ENCODE assay signal across 1 cellular context in genomic region chr18:22933206-22933957, GRCh38.
TF ChIP-seq lines count a peak whose summit lies in the region.

Gene RBBP8, plus strand, starts transcription at chr18:22933328. Its CDS starts 3,524 bp downstream, at chr18:22936852.

TF ChIP-seq in HepG2, 621 proteins besides CTCF, POLR2A, EP300 and RAD21 (continued from another document and continues in another):
- TF ChIP-seq, protein P1, sequence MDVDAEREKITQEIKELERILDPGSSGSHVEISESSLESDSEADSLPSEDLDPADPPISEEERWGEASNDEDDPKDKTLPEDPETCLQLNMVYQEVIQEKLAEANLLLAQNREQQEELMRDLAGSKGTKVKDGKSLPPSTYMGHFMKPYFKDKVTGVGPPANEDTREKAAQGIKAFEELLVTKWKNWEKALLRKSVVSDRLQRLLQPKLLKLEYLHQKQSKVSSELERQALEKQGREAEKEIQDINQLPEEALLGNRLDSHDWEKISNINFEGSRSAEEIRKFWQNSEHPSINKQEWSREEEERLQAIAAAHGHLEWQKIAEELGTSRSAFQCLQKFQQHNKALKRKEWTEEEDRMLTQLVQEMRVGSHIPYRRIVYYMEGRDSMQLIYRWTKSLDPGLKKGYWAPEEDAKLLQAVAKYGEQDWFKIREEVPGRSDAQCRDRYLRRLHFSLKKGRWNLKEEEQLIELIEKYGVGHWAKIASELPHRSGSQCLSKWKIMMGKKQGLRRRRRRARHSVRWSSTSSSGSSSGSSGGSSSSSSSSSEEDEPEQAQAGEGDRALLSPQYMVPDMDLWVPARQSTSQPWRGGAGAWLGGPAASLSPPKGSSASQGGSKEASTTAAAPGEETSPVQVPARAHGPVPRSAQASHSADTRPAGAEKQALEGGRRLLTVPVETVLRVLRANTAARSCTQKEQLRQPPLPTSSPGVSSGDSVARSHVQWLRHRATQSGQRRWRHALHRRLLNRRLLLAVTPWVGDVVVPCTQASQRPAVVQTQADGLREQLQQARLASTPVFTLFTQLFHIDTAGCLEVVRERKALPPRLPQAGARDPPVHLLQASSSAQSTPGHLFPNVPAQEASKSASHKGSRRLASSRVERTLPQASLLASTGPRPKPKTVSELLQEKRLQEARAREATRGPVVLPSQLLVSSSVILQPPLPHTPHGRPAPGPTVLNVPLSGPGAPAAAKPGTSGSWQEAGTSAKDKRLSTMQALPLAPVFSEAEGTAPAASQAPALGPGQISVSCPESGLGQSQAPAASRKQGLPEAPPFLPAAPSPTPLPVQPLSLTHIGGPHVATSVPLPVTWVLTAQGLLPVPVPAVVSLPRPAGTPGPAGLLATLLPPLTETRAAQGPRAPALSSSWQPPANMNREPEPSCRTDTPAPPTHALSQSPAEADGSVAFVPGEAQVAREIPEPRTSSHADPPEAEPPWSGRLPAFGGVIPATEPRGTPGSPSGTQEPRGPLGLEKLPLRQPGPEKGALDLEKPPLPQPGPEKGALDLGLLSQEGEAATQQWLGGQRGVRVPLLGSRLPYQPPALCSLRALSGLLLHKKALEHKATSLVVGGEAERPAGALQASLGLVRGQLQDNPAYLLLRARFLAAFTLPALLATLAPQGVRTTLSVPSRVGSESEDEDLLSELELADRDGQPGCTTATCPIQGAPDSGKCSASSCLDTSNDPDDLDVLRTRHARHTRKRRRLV (CRISPR knock-in tag; IDR thresholded peaks at IDR 0.05), result 0 out of 2 replicates have a peak, but pooled peaks have one; percentile 34
- TF ChIP-seq, protein P2, sequence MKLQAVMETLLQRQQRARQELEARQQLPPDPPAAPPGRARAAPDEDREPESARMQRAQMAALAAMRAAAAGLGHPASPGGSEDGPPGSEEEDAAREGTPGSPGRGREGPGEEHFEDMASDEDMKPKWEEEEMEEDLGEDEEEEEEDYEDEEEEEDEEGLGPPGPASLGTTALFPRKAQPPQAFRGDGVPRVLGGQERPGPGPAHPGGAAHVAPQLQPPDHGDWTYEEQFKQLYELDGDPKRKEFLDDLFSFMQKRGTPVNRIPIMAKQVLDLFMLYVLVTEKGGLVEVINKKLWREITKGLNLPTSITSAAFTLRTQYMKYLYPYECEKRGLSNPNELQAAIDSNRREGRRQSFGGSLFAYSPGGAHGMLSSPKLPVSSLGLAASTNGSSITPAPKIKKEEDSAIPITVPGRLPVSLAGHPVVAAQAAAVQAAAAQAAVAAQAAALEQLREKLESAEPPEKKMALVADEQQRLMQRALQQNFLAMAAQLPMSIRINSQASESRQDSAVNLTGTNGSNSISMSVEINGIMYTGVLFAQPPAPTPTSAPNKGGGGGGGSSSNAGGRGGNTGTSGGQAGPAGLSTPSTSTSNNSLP (IDR thresholded peaks at IDR 0.05; ENCODE audit: low read depth, low read length), result no peak
- TF ChIP-seq ZSCAN22 (CRISPR knock-in tag; IDR thresholded peaks at IDR 0.05) (no peak), ZSCAN9 (CRISPR knock-in tag; IDR thresholded peaks at IDR 0.05; ENCODE audit: borderline replicate concordance) (no peak), ZIK1 (CRISPR knock-in tag; IDR thresholded peaks at IDR 0.05; ENCODE audit: borderline replicate concordance, low read depth) (peak; percentile 61; the same call in 1 of the 2 replicates), HNRNPLL (IDR thresholded peaks at IDR 0.05; ENCODE audit: low read depth, low read length, poor library complexity, severe bottlenecking) (peak; percentile 61), ZNF598 (CRISPR knock-in tag; IDR thresholded peaks at IDR 0.05; ENCODE audit: borderline replicate concordance) (peak; percentile 35; the same call in 1 of the 2 replicates), HNRNPK (IDR thresholded peaks at IDR 0.05; ENCODE audit: low read depth, low read length, poor library complexity, severe bottlenecking) (peak; percentile 13), ZNF713 (CRISPR knock-in tag; IDR thresholded peaks at IDR 0.05) (no peak), ZSCAN29 (CRISPR knock-in tag; conservative IDR thresholded peaks at IDR 0.05) (no peak), ZSCAN21 (CRISPR knock-in tag; IDR thresholded peaks at IDR 0.05; ENCODE audit: borderline replicate concordance) (peak; percentile 74), ZNF747 (CRISPR knock-in tag; IDR thresholded peaks at IDR 0.05; ENCODE audit: borderline replicate concordance) (peak; percentile 75; the same call in 1 of the 2 replicates), IRF1 (CRISPR knock-in tag; IDR thresholded peaks at IDR 0.05; ENCODE audit: low read depth) (no peak), CREM (IDR thresholded peaks at IDR 0.05) (peak; percentile 60), CREM (CRISPR knock-in tag; IDR thresholded peaks at IDR 0.05) (no peak), ZNF451 (CRISPR knock-in tag; IDR thresholded peaks at IDR 0.05) (no peak), FIP1L1 (IDR thresholded peaks at IDR 0.05; ENCODE audit: borderline replicate concordance, insufficient read depth, low read depth, low read length) (no peak), ZNF839 (CRISPR knock-in tag; IDR thresholded peaks at IDR 0.05; ENCODE audit: borderline replicate concordance) (no peak), POLR2AphosphoS5 (IDR thresholded peaks at IDR 0.05; ENCODE audit: low read depth, low read length) (peak; percentile 71), ZNF83 (CRISPR knock-in tag; IDR thresholded peaks at IDR 0.05; ENCODE audit: borderline replicate concordance) (no peak; the same call in 1 of the 2 replicates), IKZF5 (CRISPR knock-in tag; IDR thresholded peaks at IDR 0.05) (peak; percentile 53; the same call in 1 of the 2 replicates), JUND (CRISPR knock-in tag; IDR thresholded peaks at IDR 0.05) (no peak; the same call in 1 of the 2 replicates), ZKSCAN5 (CRISPR knock-in tag; IDR thresholded peaks at IDR 0.05) (no peak), DPF2 (CRISPR knock-in tag; IDR thresholded peaks at IDR 0.05; ENCODE audit: borderline replicate concordance, low read depth) (no peak), PITX1 (CRISPR knock-in tag; IDR thresholded peaks at IDR 0.05) (no peak), TMF1 (CRISPR knock-in tag; IDR thresholded peaks at IDR 0.05; ENCODE audit: low read depth) (no peak; the same call in 1 of the 2 replicates), ZNF430 (CRISPR knock-in tag; IDR thresholded peaks at IDR 0.05) (no peak; the same call in 1 of the 2 replicates), CBFB (CRISPR knock-in tag; IDR thresholded peaks at IDR 0.05) (no peak), SAFB2 (CRISPR knock-in tag; IDR thresholded peaks at IDR 0.05; ENCODE audit: borderline replicate concordance, low read depth) (peak; percentile 1; the same call in 1 of the 2 replicates), ZNF850 (CRISPR knock-in tag; conservative IDR thresholded peaks at IDR 0.05) (no peak), ELF1 (CRISPR knock-in tag; IDR thresholded peaks at IDR 0.05) (peak; percentile 13), NCOA1 (CRISPR knock-in tag; IDR thresholded peaks at IDR 0.05) (no peak), ATF7-NPFF (CRISPR knock-in tag; IDR thresholded peaks at IDR 0.05; ENCODE audit: low read depth) (peak; percentile 21; the same call in 1 of the 2 replicates), SOX6 (IDR thresholded peaks at IDR 0.05) (no peak), SOX6 (CRISPR knock-in tag; IDR thresholded peaks at IDR 0.05) (peak; percentile 59), ISX (CRISPR knock-in tag; conservative IDR thresholded peaks at IDR 0.05) (no peak), RAD51 (IDR thresholded peaks at IDR 0.05; ENCODE audit: borderline replicate concordance) (no peak), ZNF317 (CRISPR knock-in tag; IDR thresholded peaks at IDR 0.05) (no peak; the same call in none of the 2 replicates), SSRP1 (CRISPR knock-in tag; IDR thresholded peaks at IDR 0.05) (no peak), ZNF644 (CRISPR knock-in tag; IDR thresholded peaks at IDR 0.05; ENCODE audit: low read depth) (no peak), JARID2 (CRISPR knock-in tag; IDR thresholded peaks at IDR 0.05; ENCODE audit: insufficient replicate concordance) (no peak), ZEB1 (IDR thresholded peaks at IDR 0.05; ENCODE audit: insufficient replicate concordance, low read depth) (no peak), EED (CRISPR knock-in tag; IDR thresholded peaks at IDR 0.05) (peak; percentile 88), ZNF383 (CRISPR knock-in tag; IDR thresholded peaks at IDR 0.05; ENCODE audit: borderline replicate concordance) (no peak), SP2 (CRISPR knock-in tag; IDR thresholded peaks at IDR 0.05) (no peak), ZNF343 (CRISPR knock-in tag; IDR thresholded peaks at IDR 0.05) (no peak; the same call in 1 of the 2 replicates), HOXA3 (CRISPR knock-in tag; IDR thresholded peaks at IDR 0.05) (peak; percentile 94), ZMAT3 (CRISPR knock-in tag; conservative IDR thresholded peaks at IDR 0.05) (peak; percentile 21; the same call in 1 of the 2 replicates), ZNF589 (CRISPR knock-in tag; conservative IDR thresholded peaks at IDR 0.05) (peak; percentile 63; the same call in 1 of the 2 replicates), YEATS4 (CRISPR knock-in tag; IDR thresholded peaks at IDR 0.05; ENCODE audit: borderline replicate concordance) (peak; percentile 51; the same call in 1 of the 2 replicates), AGO1 (IDR thresholded peaks at IDR 0.05; ENCODE audit: low read depth, low read length, poor library complexity, severe bottlenecking) (no peak), ZNF33B (CRISPR knock-in tag; IDR thresholded peaks at IDR 0.05) (no peak; the same call in 1 of the 2 replicates), ZNF230 (CRISPR knock-in tag; IDR thresholded peaks at IDR 0.05) (no peak; the same call in 1 of the 2 replicates), ZBTB21 (CRISPR knock-in tag; IDR thresholded peaks at IDR 0.05) (peak; percentile 81), RELA (CRISPR knock-in tag; IDR thresholded peaks at IDR 0.05) (no peak)
- TF ChIP-seq, protein P3, sequence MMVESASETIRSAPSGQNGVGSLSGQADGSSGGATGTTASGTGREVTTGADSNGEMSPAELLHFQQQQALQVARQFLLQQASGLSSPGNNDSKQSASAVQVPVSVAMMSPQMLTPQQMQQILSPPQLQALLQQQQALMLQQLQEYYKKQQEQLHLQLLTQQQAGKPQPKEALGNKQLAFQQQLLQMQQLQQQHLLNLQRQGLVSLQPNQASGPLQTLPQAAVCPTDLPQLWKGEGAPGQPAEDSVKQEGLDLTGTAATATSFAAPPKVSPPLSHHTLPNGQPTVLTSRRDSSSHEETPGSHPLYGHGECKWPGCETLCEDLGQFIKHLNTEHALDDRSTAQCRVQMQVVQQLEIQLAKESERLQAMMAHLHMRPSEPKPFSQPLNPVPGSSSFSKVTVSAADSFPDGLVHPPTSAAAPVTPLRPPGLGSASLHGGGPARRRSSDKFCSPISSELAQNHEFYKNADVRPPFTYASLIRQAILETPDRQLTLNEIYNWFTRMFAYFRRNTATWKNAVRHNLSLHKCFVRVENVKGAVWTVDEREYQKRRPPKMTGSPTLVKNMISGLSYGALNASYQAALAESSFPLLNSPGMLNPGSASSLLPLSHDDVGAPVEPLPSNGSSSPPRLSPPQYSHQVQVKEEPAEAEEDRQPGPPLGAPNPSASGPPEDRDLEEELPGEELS (CRISPR knock-in tag; IDR thresholded peaks at IDR 0.05), result no peak; the same call in 1 of the 2 replicates
- TF ChIP-seq, protein P4, sequence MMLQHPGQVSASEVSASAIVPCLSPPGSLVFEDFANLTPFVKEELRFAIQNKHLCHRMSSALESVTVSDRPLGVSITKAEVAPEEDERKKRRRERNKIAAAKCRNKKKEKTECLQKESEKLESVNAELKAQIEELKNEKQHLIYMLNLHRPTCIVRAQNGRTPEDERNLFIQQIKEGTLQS (CRISPR knock-in tag; IDR thresholded peaks at IDR 0.05), result peak; percentile 56; the same call in 1 of the 2 replicates
- TF ChIP-seq, protein P5, sequence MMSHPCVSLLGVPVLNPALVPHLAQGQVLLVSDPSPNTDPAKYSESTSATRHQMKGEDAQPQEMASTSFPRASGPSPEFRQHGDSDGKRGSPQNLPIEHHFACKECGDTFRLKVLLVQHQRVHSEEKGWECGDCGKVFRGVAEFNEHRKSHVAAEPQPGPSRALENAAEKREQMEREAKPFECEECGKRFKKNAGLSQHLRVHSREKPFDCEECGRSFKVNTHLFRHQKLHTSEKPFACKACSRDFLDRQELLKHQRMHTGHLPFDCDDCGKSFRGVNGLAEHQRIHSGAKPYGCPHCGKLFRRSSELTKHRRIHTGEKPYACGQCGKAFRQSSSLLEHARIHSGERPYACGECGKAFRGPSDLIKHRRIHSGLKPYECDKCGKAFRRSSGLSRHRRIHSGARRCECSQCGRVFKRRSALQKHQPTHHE (CRISPR knock-in tag; IDR thresholded peaks at IDR 0.05; ENCODE audit: borderline replicate concordance), result no peak; the same call in 1 of the 2 replicates
- TF ChIP-seq, protein P6, sequence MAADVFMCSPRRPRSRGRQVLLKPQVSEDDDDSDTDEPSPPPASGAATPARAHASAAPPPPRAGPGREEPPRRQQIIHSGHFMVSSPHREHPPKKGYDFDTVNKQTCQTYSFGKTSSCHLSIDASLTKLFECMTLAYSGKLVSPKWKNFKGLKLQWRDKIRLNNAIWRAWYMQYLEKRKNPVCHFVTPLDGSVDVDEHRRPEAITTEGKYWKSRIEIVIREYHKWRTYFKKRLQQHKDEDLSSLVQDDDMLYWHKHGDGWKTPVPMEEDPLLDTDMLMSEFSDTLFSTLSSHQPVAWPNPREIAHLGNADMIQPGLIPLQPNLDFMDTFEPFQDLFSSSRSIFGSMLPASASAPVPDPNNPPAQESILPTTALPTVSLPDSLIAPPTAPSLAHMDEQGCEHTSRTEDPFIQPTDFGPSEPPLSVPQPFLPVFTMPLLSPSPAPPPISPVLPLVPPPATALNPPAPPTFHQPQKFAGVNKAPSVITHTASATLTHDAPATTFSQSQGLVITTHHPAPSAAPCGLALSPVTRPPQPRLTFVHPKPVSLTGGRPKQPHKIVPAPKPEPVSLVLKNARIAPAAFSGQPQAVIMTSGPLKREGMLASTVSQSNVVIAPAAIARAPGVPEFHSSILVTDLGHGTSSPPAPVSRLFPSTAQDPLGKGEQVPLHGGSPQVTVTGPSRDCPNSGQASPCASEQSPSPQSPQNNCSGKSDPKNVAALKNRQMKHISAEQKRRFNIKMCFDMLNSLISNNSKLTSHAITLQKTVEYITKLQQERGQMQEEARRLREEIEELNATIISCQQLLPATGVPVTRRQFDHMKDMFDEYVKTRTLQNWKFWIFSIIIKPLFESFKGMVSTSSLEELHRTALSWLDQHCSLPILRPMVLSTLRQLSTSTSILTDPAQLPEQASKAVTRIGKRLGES (CRISPR knock-in tag; IDR thresholded peaks at IDR 0.05; ENCODE audit: borderline replicate concordance), result no peak
